Comparison of ENCODE assay signal across 1 cellular context in the genomic region with DNA sequence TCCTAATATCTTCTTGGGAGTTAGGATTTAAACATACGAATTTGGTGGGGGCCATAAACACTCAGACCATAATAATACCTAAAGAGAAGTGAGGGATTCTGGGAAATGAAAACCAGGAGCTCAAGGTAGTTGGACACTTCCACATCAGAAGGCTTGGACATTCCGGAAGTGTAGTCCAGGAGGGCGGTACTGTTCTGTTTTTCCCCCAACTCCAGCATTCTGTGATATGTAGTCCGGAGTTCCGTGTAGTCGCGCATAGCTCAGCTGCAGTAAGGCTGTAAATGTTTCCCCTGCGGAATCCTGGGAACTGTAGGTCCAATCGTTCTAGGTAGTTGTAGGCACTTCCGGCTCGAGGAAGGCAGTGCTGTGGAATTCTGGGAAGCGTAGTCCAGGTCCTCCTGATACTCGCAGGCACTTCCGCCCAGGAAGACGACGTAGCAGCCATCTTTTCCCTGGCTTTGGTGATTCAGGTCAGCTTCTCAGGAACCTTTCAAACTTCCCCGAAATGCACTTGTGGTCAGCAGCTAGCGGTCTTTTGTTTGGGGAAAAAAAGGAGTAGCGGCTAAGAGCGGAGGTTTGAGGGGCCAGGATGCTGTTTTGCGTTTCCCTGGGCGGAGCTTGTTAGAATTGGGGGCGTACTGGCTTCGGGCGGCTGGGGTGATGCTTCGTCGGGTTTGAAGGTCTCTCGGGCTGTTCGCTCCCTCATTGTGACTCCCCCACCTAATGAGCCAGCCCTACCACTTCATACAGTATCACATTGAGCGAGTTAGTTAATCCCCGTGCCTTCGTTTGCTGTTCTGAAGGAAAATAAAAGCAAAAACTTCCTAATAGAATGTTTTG.
TF ChIP-seq lines count a peak whose summit lies in the region.

ZNF226 (plus strand) TSS at position 428 of the 840 bp plus-strand sequence. CDS start 4,981 bp downstream, outside the sequence.

TF ChIP-seq in HepG2, 621 proteins besides CTCF, POLR2A, EP300 and RAD21 (continued from another document and continues in another):
- TF ChIP-seq ATF5 (CRISPR knock-in tag; IDR thresholded peaks at IDR 0.05; ENCODE audit: low read depth) (no peak), ELF3 (CRISPR knock-in tag; IDR thresholded peaks at IDR 0.05) (peak; percentile 95), TFAP4 (IDR thresholded peaks at IDR 0.05; ENCODE audit: borderline replicate concordance, low read depth) (peak; percentile 79; the same call in 1 of the 2 replicates), EZH2 (conservative IDR thresholded peaks at IDR 0.05; ENCODE audit: low read depth, low read length) (no peak), MATR3 (CRISPR knock-in tag; IDR thresholded peaks at IDR 0.05) (no peak), MAFK (conservative IDR thresholded peaks at IDR 0.05 in 1 of 2, IDR thresholded peaks at IDR 0.05 in 1 of 2; ENCODE audit: low read length in 2 of 2) (peak in 1 of 2 experiments; percentile 0; a peak in 1 of 4 replicates), SETDB1 (CRISPR knock-in tag; IDR thresholded peaks at IDR 0.05; ENCODE audit: borderline replicate concordance) (no peak), FOXJ3 (CRISPR knock-in tag; IDR thresholded peaks at IDR 0.05; ENCODE audit: borderline replicate concordance) (peak; percentile 24; the same call in 1 of the 2 replicates), ZNF781 (CRISPR knock-in tag; IDR thresholded peaks at IDR 0.05; ENCODE audit: borderline replicate concordance, not compliant biosample characterization) (no peak), KMT2B (CRISPR knock-in tag; IDR thresholded peaks at IDR 0.05) (peak; percentile 88), SP5 (CRISPR knock-in tag; IDR thresholded peaks at IDR 0.05; ENCODE audit: borderline replicate concordance, low read depth) (peak; percentile 44; the same call in 1 of the 2 replicates), HOXA3 (CRISPR knock-in tag; IDR thresholded peaks at IDR 0.05) (peak; percentile 95), ZMYM2 (CRISPR knock-in tag; IDR thresholded peaks at IDR 0.05) (no peak), ZNF225 (CRISPR knock-in tag; IDR thresholded peaks at IDR 0.05) (peak; percentile 54; the same call in 1 of the 2 replicates), ATF1 (CRISPR knock-in tag; IDR thresholded peaks at IDR 0.05) (peak; percentile 89), GABPB1 (CRISPR knock-in tag; IDR thresholded peaks at IDR 0.05) (peak; percentile 96), NR2F6 (IDR thresholded peaks at IDR 0.05) (no peak), NR2F6 (CRISPR knock-in tag; IDR thresholded peaks at IDR 0.05) (peak; percentile 33; the same call in 1 of the 2 replicates), MBD4 (IDR thresholded peaks at IDR 0.05; ENCODE audit: borderline replicate concordance, low read length) (no peak), KAT7 (CRISPR knock-in tag; IDR thresholded peaks at IDR 0.05; ENCODE audit: borderline replicate concordance) (0 out of 2 replicates have a peak, but pooled peaks have one; percentile 41), SRF (IDR thresholded peaks at IDR 0.05; ENCODE audit: low read depth, low read length) (no peak; the same call in 1 of the 2 replicates), ATF6 (CRISPR knock-in tag; conservative IDR thresholded peaks at IDR 0.05) (peak; percentile 74; the same call in 1 of the 2 replicates), ZNF282 (IDR thresholded peaks at IDR 0.05; ENCODE audit: partially characterized antibody) (no peak), ZBTB8A (CRISPR knock-in tag; IDR thresholded peaks at IDR 0.05; ENCODE audit: borderline replicate concordance, low read depth) (peak; percentile 31; the same call in 1 of the 2 replicates), BRD4 (CRISPR knock-in tag; IDR thresholded peaks at IDR 0.05) (no peak; the same call in 1 of the 2 replicates), THAP11 (CRISPR knock-in tag; IDR thresholded peaks at IDR 0.05) (peak; percentile 99), ZNF335 (CRISPR knock-in tag; IDR thresholded peaks at IDR 0.05) (peak; percentile 92), MIXL1 (CRISPR knock-in tag; IDR thresholded peaks at IDR 0.05) (0 out of 2 replicates have a peak, but pooled peaks have one; percentile 48), KMT2A (CRISPR knock-in tag; IDR thresholded peaks at IDR 0.05) (peak; percentile 41; the same call in 1 of the 2 replicates)
- TF ChIP-seq, protein P1, sequence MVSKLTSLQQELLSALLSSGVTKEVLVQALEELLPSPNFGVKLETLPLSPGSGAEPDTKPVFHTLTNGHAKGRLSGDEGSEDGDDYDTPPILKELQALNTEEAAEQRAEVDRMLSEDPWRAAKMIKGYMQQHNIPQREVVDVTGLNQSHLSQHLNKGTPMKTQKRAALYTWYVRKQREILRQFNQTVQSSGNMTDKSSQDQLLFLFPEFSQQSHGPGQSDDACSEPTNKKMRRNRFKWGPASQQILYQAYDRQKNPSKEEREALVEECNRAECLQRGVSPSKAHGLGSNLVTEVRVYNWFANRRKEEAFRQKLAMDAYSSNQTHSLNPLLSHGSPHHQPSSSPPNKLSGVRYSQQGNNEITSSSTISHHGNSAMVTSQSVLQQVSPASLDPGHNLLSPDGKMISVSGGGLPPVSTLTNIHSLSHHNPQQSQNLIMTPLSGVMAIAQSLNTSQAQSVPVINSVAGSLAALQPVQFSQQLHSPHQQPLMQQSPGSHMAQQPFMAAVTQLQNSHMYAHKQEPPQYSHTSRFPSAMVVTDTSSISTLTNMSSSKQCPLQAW (CRISPR knock-in tag; IDR thresholded peaks at IDR 0.05): peak; percentile 69; the same call in 1 of the 2 replicates
- TF ChIP-seq, protein P2, sequence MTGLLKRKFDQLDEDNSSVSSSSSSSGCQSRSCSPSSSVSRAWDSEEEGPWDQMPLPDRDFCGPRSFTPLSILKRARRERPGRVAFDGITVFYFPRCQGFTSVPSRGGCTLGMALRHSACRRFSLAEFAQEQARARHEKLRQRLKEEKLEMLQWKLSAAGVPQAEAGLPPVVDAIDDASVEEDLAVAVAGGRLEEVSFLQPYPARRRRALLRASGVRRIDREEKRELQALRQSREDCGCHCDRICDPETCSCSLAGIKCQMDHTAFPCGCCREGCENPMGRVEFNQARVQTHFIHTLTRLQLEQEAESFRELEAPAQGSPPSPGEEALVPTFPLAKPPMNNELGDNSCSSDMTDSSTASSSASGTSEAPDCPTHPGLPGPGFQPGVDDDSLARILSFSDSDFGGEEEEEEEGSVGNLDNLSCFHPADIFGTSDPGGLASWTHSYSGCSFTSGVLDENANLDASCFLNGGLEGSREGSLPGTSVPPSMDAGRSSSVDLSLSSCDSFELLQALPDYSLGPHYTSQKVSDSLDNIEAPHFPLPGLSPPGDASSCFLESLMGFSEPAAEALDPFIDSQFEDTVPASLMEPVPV (CRISPR knock-in tag; IDR thresholded peaks at IDR 0.05): no peak; the same call in 1 of the 2 replicates
- TF ChIP-seq, protein P3, sequence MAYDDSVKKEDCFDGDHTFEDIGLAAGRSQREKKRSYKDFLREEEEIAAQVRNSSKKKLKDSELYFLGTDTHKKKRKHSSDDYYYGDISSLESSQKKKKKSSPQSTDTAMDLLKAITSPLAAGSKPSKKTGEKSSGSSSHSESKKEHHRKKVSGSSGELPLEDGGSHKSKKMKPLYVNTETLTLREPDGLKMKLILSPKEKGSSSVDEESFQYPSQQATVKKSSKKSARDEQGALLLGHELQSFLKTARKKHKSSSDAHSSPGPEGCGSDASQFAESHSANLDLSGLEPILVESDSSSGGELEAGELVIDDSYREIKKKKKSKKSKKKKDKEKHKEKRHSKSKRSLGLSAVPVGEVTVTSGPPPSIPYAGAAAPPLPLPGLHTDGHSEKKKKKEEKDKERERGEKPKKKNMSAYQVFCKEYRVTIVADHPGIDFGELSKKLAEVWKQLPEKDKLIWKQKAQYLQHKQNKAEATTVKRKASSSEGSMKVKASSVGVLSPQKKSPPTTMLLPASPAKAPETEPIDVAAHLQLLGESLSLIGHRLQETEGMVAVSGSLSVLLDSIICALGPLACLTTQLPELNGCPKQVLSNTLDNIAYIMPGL (CRISPR knock-in tag; IDR thresholded peaks at IDR 0.05; ENCODE audit: borderline replicate concordance in 1 of 2, low read depth in 1 of 2): peak; percentile 30 to 69; a peak in 3 of 4 replicates
- TF ChIP-seq, protein P4, sequence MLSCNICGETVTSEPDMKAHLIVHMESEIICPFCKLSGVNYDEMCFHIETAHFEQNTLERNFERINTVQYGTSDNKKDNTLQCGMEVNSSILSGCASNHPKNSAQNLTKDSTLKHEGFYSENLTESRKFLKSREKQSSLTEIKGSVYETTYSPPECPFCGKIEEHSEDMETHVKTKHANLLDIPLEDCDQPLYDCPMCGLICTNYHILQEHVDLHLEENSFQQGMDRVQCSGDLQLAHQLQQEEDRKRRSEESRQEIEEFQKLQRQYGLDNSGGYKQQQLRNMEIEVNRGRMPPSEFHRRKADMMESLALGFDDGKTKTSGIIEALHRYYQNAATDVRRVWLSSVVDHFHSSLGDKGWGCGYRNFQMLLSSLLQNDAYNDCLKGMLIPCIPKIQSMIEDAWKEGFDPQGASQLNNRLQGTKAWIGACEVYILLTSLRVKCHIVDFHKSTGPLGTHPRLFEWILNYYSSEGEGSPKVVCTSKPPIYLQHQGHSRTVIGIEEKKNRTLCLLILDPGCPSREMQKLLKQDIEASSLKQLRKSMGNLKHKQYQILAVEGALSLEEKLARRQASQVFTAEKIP (CRISPR knock-in tag; IDR thresholded peaks at IDR 0.05; ENCODE audit: borderline replicate concordance): no peak
- TF ChIP-seq, protein P5, sequence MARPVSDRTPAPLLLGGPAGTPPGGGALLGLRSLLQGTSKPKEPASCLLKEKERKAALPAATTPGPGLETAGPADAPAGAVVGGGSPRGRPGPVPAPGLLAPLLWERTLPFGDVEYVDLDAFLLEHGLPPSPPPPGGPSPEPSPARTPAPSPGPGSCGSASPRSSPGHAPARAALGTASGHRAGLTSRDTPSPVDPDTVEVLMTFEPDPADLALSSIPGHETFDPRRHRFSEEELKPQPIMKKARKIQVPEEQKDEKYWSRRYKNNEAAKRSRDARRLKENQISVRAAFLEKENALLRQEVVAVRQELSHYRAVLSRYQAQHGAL (CRISPR knock-in tag; IDR thresholded peaks at IDR 0.05; ENCODE audit: not compliant biosample characterization): peak; percentile 21
